Comparison of ENCODE assay signal across 17 cellular contexts in genomic region chr2:120399889-120400240, GRCh38. TPM values are rescaled to one million over a fixed set of nuclear protein-coding genes. Genes with fewer than 3 reads are reported as not detected.
DNase-seq lines count a peak whose midpoint lies in the region; ATAC-seq and TF ChIP-seq lines count a peak whose summit lies in the region.
"Had no signal": no experiment of that assay in that cellular context is flagged by ENCODE, and none has a peak within 500 bp of the region (broad histone marks: within the 10 kb centered on the region; RNA-seq: fewer than 3 reads in every experiment).

No MANE protein-coding gene starts in this region.

- peak; percentile 28 for DNase-seq in activated CD8-positive, alpha-beta memory T cell treated with anti-CD3 and anti-CD28 coated beads, Interleukin-2, amount 50 U/mL, for 48 hours
- no peak for DNase-seq in activated CD8-positive, alpha-beta memory T cell treated with anti-CD3 and anti-CD28 coated beads, Interleukin-2, amount 10 ng/mL, durations not matched to agents 7 days and 5 days
- DNase-seq in Caco-2 (no peak), coronary artery (ENCODE audit: low spot score) (peak; percentile 69), sciatic nerve (ENCODE audit: low spot score) (peak; percentile 21), vagina (ENCODE audit: extremely low spot score in 2 of 2) (no peak), nucleus accumbens (lab: John Stamatoyannopoulos, UW) (no peak)
- DNase-seq in activated naive CD4-positive, alpha-beta T cell treated with anti-CD3 and anti-CD28 coated beads, Interleukin-2, amount 50 U/mL, for 16 hours = no peak
- DNase-seq: BE2C; CD4-positive, alpha-beta memory T cell; DMS79; NCI-H1417 treated with DMSO at 0.1 percent for 48 hours; NCI-H1930; NCI-H526 treated with DMSO at 0.1 percent for 48 hours; RPMI8226 had no signal

- H3K9me3 ChIP-seq in Caco-2 (no peaks in the 10 kb centered on the region), vagina (no peaks in the 10 kb centered on the region)
- H3K9me3 ChIP-seq: BE2C had no signal

- POLR2A ChIA-PET in Caco-2 (lab: Charles Lee) = interaction anchor here (0.5 to 1.4 kb wide), 4 partner anchors 37 to 149 kb away, joined by 3 to 8 read pairs (median 4); no protein-coding TSS in a partner anchor

- no peaks in the 10 kb centered on the region for H3K4me1 Mint-ChIP-seq in activated CD8-positive, alpha-beta memory T cell treated with anti-CD3 and anti-CD28 coated beads, Interleukin-2, amount 10 ng/mL, durations not matched to agents 7 days and 5 days
- H3K4me1 Mint-ChIP-seq in Caco-2 (ENCODE audit: low read depth, unreplicated experiment) = peaks cover 62% of the 10 kb centered on the region
- H3K4me1 Mint-ChIP-seq: CD4-positive, alpha-beta memory T cell had no signal

- CTCF ChIA-PET in activated CD8-positive, alpha-beta memory T cell treated with anti-CD3 and anti-CD28 coated beads, Interleukin-2, amount 10 ng/mL, durations not matched to agents 7 days and 5 days (lab: Charles Lee) = no interaction called here
- CTCF ChIA-PET in Caco-2 (lab: Charles Lee) = interaction anchor here (1.9 kb wide), 1 partner anchor 56 kb away, joined by 6 read pairs; no protein-coding TSS in a partner anchor

- H3K27ac ChIP-seq in coronary artery (no peak overlapping the region), vagina (no peak overlapping the region)
- H3K27ac ChIP-seq: 22Rv1, HL-60 had no signal

- H3K9me3 Mint-ChIP-seq in activated CD8-positive, alpha-beta memory T cell treated with anti-CD3 and anti-CD28 coated beads, Interleukin-2, amount 10 ng/mL, durations not matched to agents 7 days and 5 days (ENCODE audit: low read depth) = no peaks in the 10 kb centered on the region
- H3K9me3 Mint-ChIP-seq in Caco-2 (ENCODE audit: unreplicated experiment) = peaks cover 10% of the 10 kb centered on the region

- no peaks in the 10 kb centered on the region for H3K36me3 Mint-ChIP-seq in activated CD8-positive, alpha-beta memory T cell treated with anti-CD3 and anti-CD28 coated beads, Interleukin-2, amount 10 ng/mL, durations not matched to agents 7 days and 5 days
- H3K36me3 Mint-ChIP-seq in Caco-2 (ENCODE audit: insufficient read depth, unreplicated experiment) = peaks cover 15% of the 10 kb centered on the region
- H3K36me3 Mint-ChIP-seq: CD4-positive, alpha-beta memory T cell had no signal

- H3K4me3 Mint-ChIP-seq in activated CD8-positive, alpha-beta memory T cell treated with anti-CD3 and anti-CD28 coated beads, Interleukin-2, amount 10 ng/mL, durations not matched to agents 7 days and 5 days = no peak overlapping the region
- peak overlapping the region; percentile 4 for H3K4me3 Mint-ChIP-seq in Caco-2 (ENCODE audit: unreplicated experiment)
- H3K4me3 Mint-ChIP-seq: CD4-positive, alpha-beta memory T cell had no signal

- no TSS peak for BruUV-seq in Caco-2 (replicated peaks; lab: Mats Ljungman, UMichigan)

- H3K4me3 ChIP-seq in Caco-2 (ENCODE audit: low read depth, low read length) = no peak overlapping the region
- H3K4me3 ChIP-seq in coronary artery = no peak overlapping the region
- no peak overlapping the region for H3K4me3 ChIP-seq in vagina

- H3K4me1 ChIP-seq in Caco-2 = peaks cover 94% of the 10 kb centered on the region
- H3K4me1 ChIP-seq in vagina = peaks cover 4% of the 10 kb centered on the region
- H3K4me1 ChIP-seq: BE2C had no signal

- H3K27me3 Mint-ChIP-seq in activated CD8-positive, alpha-beta memory T cell treated with anti-CD3 and anti-CD28 coated beads, Interleukin-2, amount 10 ng/mL, durations not matched to agents 7 days and 5 days = no peaks in the 10 kb centered on the region
- H3K27me3 Mint-ChIP-seq in Caco-2 (ENCODE audit: insufficient read depth, unreplicated experiment) = no peaks in the 10 kb centered on the region

- H3K27ac Mint-ChIP-seq in activated CD8-positive, alpha-beta memory T cell treated with anti-CD3 and anti-CD28 coated beads, Interleukin-2, amount 10 ng/mL, durations not matched to agents 7 days and 5 days = no peak overlapping the region
- peak overlapping the region; percentile 96 for H3K27ac Mint-ChIP-seq in Caco-2 (ENCODE audit: unreplicated experiment)

- no peaks in the 10 kb centered on the region for H3K36me3 ChIP-seq in Caco-2 (ENCODE audit: control insufficient read depth, insufficient read depth, low read length)
- H3K36me3 ChIP-seq in vagina = no peaks in the 10 kb centered on the region
- H3K36me3 ChIP-seq: BE2C had no signal

- ATAC-seq in activated CD8-positive, alpha-beta memory T cell treated with anti-CD3 and anti-CD28 coated beads, Interleukin-2, amount 10 ng/mL, durations not matched to agents 7 days and 5 days = no peak
- no peak for ATAC-seq in sciatic nerve

- TF ChIP-seq POLR2A in vagina (IDR thresholded peaks at IDR 0.05) = no peak

- H3K27me3 ChIP-seq in Caco-2 (replicated peaks; ENCODE audit: control insufficient read depth, insufficient read depth, low read length) = no peaks in the 10 kb centered on the region
- no peaks in the 10 kb centered on the region for H3K27me3 ChIP-seq in vagina
- H3K27me3 ChIP-seq: BE2C had no signal

- TF ChIP-seq CTCF in Caco-2 (IDR thresholded peaks at IDR 0.05; ENCODE audit: insufficient read depth in 1 of 2, low read depth in 1 of 2, low read length in 1 of 2, severe bottlenecking in 1 of 2, unreplicated experiment in 1 of 2) (no peak), coronary artery (IDR thresholded peaks at IDR 0.05) (no peak), vagina (IDR thresholded peaks at IDR 0.05) (no peak)

- intact Hi-C loops in Caco-2 (cut with micrococcal nuclease; ENCODE audit: unreplicated experiment) = loop anchor here (1.0 kb wide), 5 partner anchors 29 to 66 kb away; no protein-coding TSS in a partner anchor
- intact Hi-C loops in sciatic nerve (cut with DNase I) = no loop called here
- intact Hi-C loops in vagina (cut with DNase I) = no loop called here

RNA-seq across cellular contexts. Expression of gene INHBB, which starts 53.9 kb away (rescaled TPM):
- total RNA-seq in activated CD8-positive, alpha-beta memory T cell treated with anti-CD3 and anti-CD28 coated beads, Interleukin-2, amount 10 ng/mL, durations not matched to agents 7 days and 5 days = not detected
- 28.6 and 28.9 TPM in 2 replicates for total RNA-seq in Caco-2 (2022)
- total RNA-seq in sciatic nerve = 37.4 TPM
- total RNA-seq in vagina = 19.4 TPM
- total RNA-seq: CD4-positive, alpha-beta memory T cell had no signal

Comparison
In these comparisons a context has a peak if more than half of its experiments do, and no peak if none do; other contexts are left out.
1. DNase-seq: peak in activated CD8-positive, alpha-beta memory T cell treated with anti-CD3 and anti-CD28 coated beads, Interleukin-2, amount 50 U/mL, for 48 hours (single experiment), coronary artery (single experiment) and sciatic nerve (single experiment); none in activated CD8-positive, alpha-beta memory T cell treated with anti-CD3 and anti-CD28 coated beads, Interleukin-2, amount 10 ng/mL, durations not matched to agents 7 days and 5 days (single experiment), Caco-2 (0 of 2), activated naive CD4-positive, alpha-beta T cell treated with anti-CD3 and anti-CD28 coated beads, Interleukin-2, amount 50 U/mL, for 16 hours (single experiment), vagina (0 of 2) and nucleus accumbens (0 of 56).
2. RNA of gene INHBB, which starts 53.9 kb away (total RNA-seq): 37.4 TPM in sciatic nerve (single experiment), 28.6 to 28.9 TPM in Caco-2 and 19.4 TPM in vagina (single experiment); not detected in activated CD8-positive, alpha-beta memory T cell treated with anti-CD3 and anti-CD28 coated beads, Interleukin-2, amount 10 ng/mL, durations not matched to agents 7 days and 5 days; every median in the first group is over 10 times any median in the second.